Comparison of ENCODE assay signal across 1 cellular context in genomic region chr12:68440068-68440581, GRCh38.
TF ChIP-seq lines count a peak whose summit lies in the region.

No MANE protein-coding gene starts in this region.

TF ChIP-seq in H1, 55 proteins besides CTCF, POLR2A, EP300 and RAD21 (continued from another document):
- no peak for TF ChIP-seq CHD7 (IDR thresholded peaks at IDR 0.05; ENCODE audit: insufficient replicate concordance, low read length)
- TF ChIP-seq BCL11A (IDR thresholded peaks at IDR 0.05; ENCODE audit: low read depth in 2 of 2, low read length in 2 of 2), result no peak
- TF ChIP-seq KDM5A (IDR thresholded peaks at IDR 0.05; ENCODE audit: low read length), result no peak
- TF ChIP-seq SUZ12 (IDR thresholded peaks at IDR 0.05; ENCODE audit: low read length), result no peak
- TF ChIP-seq SRF (IDR thresholded peaks at IDR 0.05; ENCODE audit: low read depth, low read length), result no peak
- no peak for TF ChIP-seq RBBP5 (IDR thresholded peaks at IDR 0.05; ENCODE audit: borderline replicate concordance, low read depth, low read length)
- TF ChIP-seq TAF7 (optimal IDR thresholded peaks at IDR 0.05; ENCODE audit: borderline replicate concordance, low read depth, low read length), result no peak
- TF ChIP-seq SP2 (IDR thresholded peaks at IDR 0.05; ENCODE audit: low read length), result no peak
- TF ChIP-seq NRF1 (IDR thresholded peaks at IDR 0.05; ENCODE audit: low read depth, low read length), result no peak
- no peak for TF ChIP-seq SAP30 (IDR thresholded peaks at IDR 0.05; ENCODE audit: insufficient read depth, insufficient replicate concordance, low read length)
- no peak for TF ChIP-seq BACH1 (IDR thresholded peaks at IDR 0.05; ENCODE audit: low read length)
- no peak for TF ChIP-seq CHD1 (IDR thresholded peaks at IDR 0.05; ENCODE audit: low read depth, low read length)
- no peak for TF ChIP-seq CREB1 (IDR thresholded peaks at IDR 0.05)
- no peak for TF ChIP-seq CBX8 (IDR thresholded peaks at IDR 0.05; ENCODE audit: borderline replicate concordance, low read depth, low read length)
- no peak for TF ChIP-seq TEAD4 (IDR thresholded peaks at IDR 0.05; ENCODE audit: low read depth, low read length)
- TF ChIP-seq RFX5 (IDR thresholded peaks at IDR 0.05; ENCODE audit: borderline replicate concordance, low read depth, low read length), result no peak
- no peak for TF ChIP-seq HDAC2 (IDR thresholded peaks at IDR 0.05; ENCODE audit: borderline replicate concordance in 1 of 2, low read depth in 2 of 2, low read length in 2 of 2)
